23 cellular contexts compared by ENCODE assay signal in genomic region chr10:32851301-32851700, GRCh38.
DNase-seq lines count a peak whose midpoint lies in the region; FAIRE-seq and TF ChIP-seq lines count a peak whose summit lies in the region.
"Had no signal": no experiment of that assay in that cellular context is flagged by ENCODE, and none has a peak within 500 bp of the region (broad histone marks: within the 10 kb centered on the region; RNA-seq: fewer than 3 reads in every experiment).

No MANE protein-coding gene starts in this region.

- peaks cover 7% of the 10 kb centered on the region for H3K4me1 Mint-ChIP-seq in activated naive CD4-positive, alpha-beta T cell treated with anti-CD3 and anti-CD28 coated beads, Interleukin-2, amount 10 ng/mL, durations not matched to agents 7 days and 5 days
- H3K4me1 Mint-ChIP-seq in activated CD4-positive, alpha-beta T cell treated with anti-CD3 and anti-CD28 coated beads, Interleukin-2, amount 10 ng/mL, durations not matched to agents 7 days and 5 days: peaks cover 8% of the 10 kb centered on the region
- H3K4me1 Mint-ChIP-seq: CD14-positive monocyte had no signal

- POLR2A ChIA-PET in activated CD4-positive, alpha-beta T cell treated with anti-CD3 and anti-CD28 coated beads, Interleukin-2, amount 10 ng/mL, durations not matched to agents 7 days and 5 days (lab: Charles Lee): no interaction called here

- no peaks in the 10 kb centered on the region for H3K27me3 ChIP-seq in adipocyte (replicated peaks; ENCODE audit: control insufficient read depth, insufficient read depth, low read length)
- H3K27me3 ChIP-seq in small intestine (ENCODE audit: control insufficient read depth in 2 of 2, insufficient read depth in 2 of 2, low read length in 2 of 2): no peaks in the 10 kb centered on the region
- H3K27me3 ChIP-seq: BE2C; BLaER1 treated with 17β-estradiol and CSF1 and Interleukin-3, amounts not matched to agents 10 nM and 100 nM had no signal

- CTCF ChIA-PET in activated naive CD4-positive, alpha-beta T cell treated with anti-CD3 and anti-CD28 coated beads, Interleukin-2, amount 10 ng/mL, durations not matched to agents 7 days and 5 days (lab: Charles Lee): no interaction called here
- CTCF ChIA-PET in activated CD4-positive, alpha-beta T cell treated with anti-CD3 and anti-CD28 coated beads, Interleukin-2, amount 10 ng/mL, durations not matched to agents 7 days and 5 days (lab: Charles Lee): interaction anchor here (1.0 kb wide), 2 partner anchors 13 to 69 kb away, joined by 3 read pairs; no protein-coding TSS in a partner anchor

- no peaks in the 10 kb centered on the region for H3K36me3 Mint-ChIP-seq in activated naive CD4-positive, alpha-beta T cell treated with anti-CD3 and anti-CD28 coated beads, Interleukin-2, amount 10 ng/mL, durations not matched to agents 7 days and 5 days
- H3K36me3 Mint-ChIP-seq in activated CD4-positive, alpha-beta T cell treated with anti-CD3 and anti-CD28 coated beads, Interleukin-2, amount 10 ng/mL, durations not matched to agents 7 days and 5 days (ENCODE audit: low read depth): no peaks in the 10 kb centered on the region
- H3K36me3 Mint-ChIP-seq: CD14-positive monocyte had no signal

- in situ Hi-C loops in GM13977 (cut with MboI; ENCODE audit: low pct_unique_long_range_greater_than_20kb, low sequenced_read_pairs, unreplicated experiment): no loop called here

- no peaks in the 10 kb centered on the region for H3K36me3 ChIP-seq in adipocyte (ENCODE audit: control insufficient read depth, insufficient read depth, low read length, severe bottlenecking)
- no peaks in the 10 kb centered on the region for H3K36me3 ChIP-seq in small intestine (ENCODE audit: control insufficient read depth in 2 of 2, insufficient read depth in 2 of 2, low read length in 2 of 2)
- H3K36me3 ChIP-seq: BE2C; BLaER1 treated with 17β-estradiol and CSF1 and Interleukin-3, amounts not matched to agents 10 nM and 100 nM; HAP-1 had no signal

- WGBS in small intestine, 3 donors: 0 to 51% (median 5%) methylated on average over 1 of the region's 1 CpG

- intact Hi-C loops in posterior cingulate gyrus (cut with DNase I): no loop called here

- TF ChIP-seq CTCF in cardiac fibroblast (IDR thresholded peaks at IDR 0.05; ENCODE audit: low read depth, low read length) (no peak), fibroblast of pulmonary artery (IDR thresholded peaks at IDR 0.05; ENCODE audit: low read length, missing control alignments) (no peak), GM13977 (IDR thresholded peaks at IDR 0.05; ENCODE audit: extremely low read depth, insufficient read depth, missing control alignments) (no peak)

- DNase-seq in adipocyte (ENCODE audit: low read depth) (peak; percentile 34), cardiac fibroblast (ENCODE audit: low read depth in 2 of 2) (peak; percentile 2 to 11), fibroblast of pulmonary artery (ENCODE audit: low read depth) (peak; percentile 7), small intestine (no peak), GM13977 (ENCODE audit: low spot score) (no peak), posterior cingulate gyrus (no peak)
- no peak for DNase-seq in activated naive CD4-positive, alpha-beta T cell treated with anti-CD3 and anti-CD28 coated beads, Interleukin-2, amount 10 ng/mL, durations not matched to agents 7 days and 5 days
- DNase-seq in activated CD4-positive, alpha-beta T cell treated with anti-CD3 and anti-CD28 coated beads, Interleukin-2, amount 10 ng/mL, durations not matched to agents 7 days and 5 days: no peak
- DNase-seq: BE2C; CD4-positive, alpha-beta T cell; CD8-positive, alpha-beta memory T cell; DMS 273 treated with DMSO at 0.1 percent for 48 hours; DMS79; EL; GDM1; GOT3; HFFc6 had no signal

- no peak overlapping the region for H3K4me3 ChIP-seq in adipocyte (ENCODE audit: low read length)
- no peak overlapping the region for H3K4me3 ChIP-seq in cardiac fibroblast (replicated peaks in 1 of 2; ENCODE audit: low read depth in 2 of 2, low read length in 2 of 2)
- H3K4me3 ChIP-seq in fibroblast of pulmonary artery (replicated peaks; ENCODE audit: low read depth, low read length): no peak overlapping the region
- no peak overlapping the region for H3K4me3 ChIP-seq in small intestine (ENCODE audit: low read depth in 1 of 2, low read length in 2 of 2)
- H3K4me3 ChIP-seq: BLaER1 treated with 17β-estradiol and CSF1 and Interleukin-3, amounts not matched to agents 10 nM and 100 nM; GM12878; HAP-1 had no signal

- H3K27me3 Mint-ChIP-seq in activated naive CD4-positive, alpha-beta T cell treated with anti-CD3 and anti-CD28 coated beads, Interleukin-2, amount 10 ng/mL, durations not matched to agents 7 days and 5 days: no peaks in the 10 kb centered on the region
- H3K27me3 Mint-ChIP-seq in activated CD4-positive, alpha-beta T cell treated with anti-CD3 and anti-CD28 coated beads, Interleukin-2, amount 10 ng/mL, durations not matched to agents 7 days and 5 days: no peaks in the 10 kb centered on the region
- H3K27me3 Mint-ChIP-seq: CD4-positive, alpha-beta T cell had no signal

- H3K4me1 ChIP-seq in adipocyte (ENCODE audit: control insufficient read depth, insufficient read depth, low read length): no peaks in the 10 kb centered on the region
- H3K4me1 ChIP-seq in small intestine (ENCODE audit: control insufficient read depth in 2 of 2, insufficient read depth in 1 of 2, low read depth in 1 of 2, low read length in 1 of 2): no peaks in the 10 kb centered on the region
- H3K4me1 ChIP-seq: BE2C; BLaER1 treated with 17β-estradiol and CSF1 and Interleukin-3, amounts not matched to agents 10 nM and 100 nM; HAP-1 had no signal

- peaks cover 2% of the 10 kb centered on the region for H3K9me3 Mint-ChIP-seq in activated naive CD4-positive, alpha-beta T cell treated with anti-CD3 and anti-CD28 coated beads, Interleukin-2, amount 10 ng/mL, durations not matched to agents 7 days and 5 days
- no peaks in the 10 kb centered on the region for H3K9me3 Mint-ChIP-seq in activated CD4-positive, alpha-beta T cell treated with anti-CD3 and anti-CD28 coated beads, Interleukin-2, amount 10 ng/mL, durations not matched to agents 7 days and 5 days
- H3K9me3 Mint-ChIP-seq: CD4-positive, alpha-beta T cell; CD8-positive, alpha-beta memory T cell; HFFc6 had no signal

- FAIRE-seq in small intestine (lab: Jason Lieb, UNC): peak; percentile 15
- FAIRE-seq: D721Med, GM12878, H54 had no signal

- no peak overlapping the region for H3K27ac Mint-ChIP-seq in activated naive CD4-positive, alpha-beta T cell treated with anti-CD3 and anti-CD28 coated beads, Interleukin-2, amount 10 ng/mL, durations not matched to agents 7 days and 5 days
- H3K27ac Mint-ChIP-seq in activated CD4-positive, alpha-beta T cell treated with anti-CD3 and anti-CD28 coated beads, Interleukin-2, amount 10 ng/mL, durations not matched to agents 7 days and 5 days: no peak overlapping the region
- H3K27ac Mint-ChIP-seq: CD14-positive monocyte; CD4-positive, alpha-beta T cell; CD8-positive, alpha-beta memory T cell; HFFc6 had no signal

- H3K9me3 ChIP-seq in adipocyte (ENCODE audit: control insufficient read depth, low read length) (no peaks in the 10 kb centered on the region), small intestine (ENCODE audit: control insufficient read depth, low read depth) (no peaks in the 10 kb centered on the region)
- H3K9me3 ChIP-seq: BE2C, HAP-1 had no signal

- no peak overlapping the region for H3K9ac ChIP-seq in adipocyte (ENCODE audit: low read length)
- H3K9ac ChIP-seq: BLaER1 treated with 17β-estradiol and CSF1 and Interleukin-3, amounts not matched to agents 10 nM and 100 nM had no signal

- no peak overlapping the region for H3K27ac ChIP-seq in small intestine (ENCODE audit: low read depth in 1 of 2, low read length in 1 of 2)
- H3K27ac ChIP-seq: BLaER1 treated with 17β-estradiol and CSF1 and Interleukin-3, amounts not matched to agents 10 nM and 100 nM had no signal

- H3K4me3 Mint-ChIP-seq in activated naive CD4-positive, alpha-beta T cell treated with anti-CD3 and anti-CD28 coated beads, Interleukin-2, amount 10 ng/mL, durations not matched to agents 7 days and 5 days: no peak overlapping the region
- H3K4me3 Mint-ChIP-seq in activated CD4-positive, alpha-beta T cell treated with anti-CD3 and anti-CD28 coated beads, Interleukin-2, amount 10 ng/mL, durations not matched to agents 7 days and 5 days: no peak overlapping the region
- H3K4me3 Mint-ChIP-seq: CD14-positive monocyte; CD4-positive, alpha-beta T cell; CD8-positive, alpha-beta memory T cell; HFFc6 had no signal

Comparison
In these comparisons a context has a peak if more than half of its experiments do, and no peak if none do; other contexts are left out.
1. DNase-seq: peak in adipocyte (single experiment), cardiac fibroblast (2 of 2) and fibroblast of pulmonary artery (single experiment); none in small intestine (single experiment), activated naive CD4-positive, alpha-beta T cell treated with anti-CD3 and anti-CD28 coated beads, Interleukin-2, amount 10 ng/mL, durations not matched to agents 7 days and 5 days (single experiment), GM13977 (single experiment), posterior cingulate gyrus (0 of 10) and activated CD4-positive, alpha-beta T cell treated with anti-CD3 and anti-CD28 coated beads, Interleukin-2, amount 10 ng/mL, durations not matched to agents 7 days and 5 days (single experiment).